ENCODE assay signal across 1 cellular context in the genomic region with DNA sequence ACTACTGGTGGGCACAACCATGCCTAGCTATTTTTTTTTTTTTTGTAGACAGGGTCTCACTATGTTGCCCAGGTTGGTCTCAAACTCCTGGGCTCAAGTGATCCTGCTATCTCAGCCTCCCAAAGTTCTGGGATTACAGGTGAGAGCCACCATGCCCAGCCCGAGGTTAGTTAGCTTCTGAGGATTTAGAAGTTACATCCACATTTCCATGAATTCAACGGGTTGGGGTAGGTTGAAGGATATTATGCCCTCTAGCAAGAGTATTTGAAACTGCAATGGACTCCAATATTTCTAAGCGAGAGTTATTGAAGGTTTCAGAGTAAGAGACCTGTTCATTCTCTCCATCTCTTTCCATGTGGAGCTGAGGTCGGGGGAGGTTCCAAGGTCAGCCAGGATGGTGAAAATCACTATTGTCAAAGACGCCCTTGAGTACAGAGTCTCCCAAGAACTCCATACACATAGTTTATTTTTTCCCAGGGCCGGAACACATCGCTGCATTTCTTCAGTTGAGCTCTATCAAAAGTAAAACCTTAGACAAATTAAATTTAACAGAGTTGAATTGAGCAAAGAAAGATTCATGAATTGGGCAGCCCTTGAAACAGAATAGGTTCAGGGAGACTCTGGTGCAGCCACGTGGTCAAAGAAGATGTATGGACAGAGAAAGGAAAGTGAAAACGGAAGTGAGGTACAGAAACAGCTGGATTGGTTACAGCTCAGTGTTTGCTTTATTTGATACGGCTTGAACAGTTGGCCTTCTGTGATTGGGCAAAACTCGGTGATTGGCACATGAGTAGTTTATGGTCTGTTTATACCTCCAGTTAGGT.
TF ChIP-seq lines count a peak whose summit lies in the region.

No MANE protein-coding gene starts in this region.

TF ChIP-seq in HEK293, 187 proteins besides CTCF, POLR2A, EP300 and RAD21 (continued from another document):
- no peak for TF ChIP-seq ZBTB17 (tag by site-specific recombination; IDR thresholded peaks at IDR 0.05)
- TF ChIP-seq ZNF521 (tag by site-specific recombination; IDR thresholded peaks at IDR 0.05): no peak
- TF ChIP-seq, protein P1, sequence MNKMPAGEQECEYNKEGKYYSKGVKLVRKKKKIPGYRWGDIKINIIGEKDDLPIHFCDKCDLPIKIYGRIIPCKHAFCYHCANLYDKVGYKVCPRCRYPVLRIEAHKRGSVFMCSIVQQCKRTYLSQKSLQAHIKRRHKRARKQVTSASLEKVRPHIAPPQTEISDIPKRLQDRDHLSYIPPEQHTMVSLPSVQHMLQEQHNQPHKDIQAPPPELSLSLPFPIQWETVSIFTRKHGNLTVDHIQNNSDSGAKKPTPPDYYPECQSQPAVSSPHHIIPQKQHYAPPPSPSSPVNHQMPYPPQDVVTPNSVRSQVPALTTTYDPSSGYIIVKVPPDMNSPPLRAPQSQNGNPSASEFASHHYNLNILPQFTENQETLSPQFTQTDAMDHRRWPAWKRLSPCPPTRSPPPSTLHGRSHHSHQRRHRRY (tag by site-specific recombination; IDR thresholded peaks at IDR 0.05): no peak
- TF ChIP-seq YY1 (tag by site-specific recombination; IDR thresholded peaks at IDR 0.05): no peak
- TF ChIP-seq ZNF398 (tag by site-specific recombination; IDR thresholded peaks at IDR 0.05): no peak
- no peak for TF ChIP-seq ZNF621 (tag by site-specific recombination; IDR thresholded peaks at IDR 0.05)
- no peak for TF ChIP-seq ZSCAN23 (tag by site-specific recombination; IDR thresholded peaks at IDR 0.05)
